ENCODE assay signal across 35 cellular contexts in the genomic region with DNA sequence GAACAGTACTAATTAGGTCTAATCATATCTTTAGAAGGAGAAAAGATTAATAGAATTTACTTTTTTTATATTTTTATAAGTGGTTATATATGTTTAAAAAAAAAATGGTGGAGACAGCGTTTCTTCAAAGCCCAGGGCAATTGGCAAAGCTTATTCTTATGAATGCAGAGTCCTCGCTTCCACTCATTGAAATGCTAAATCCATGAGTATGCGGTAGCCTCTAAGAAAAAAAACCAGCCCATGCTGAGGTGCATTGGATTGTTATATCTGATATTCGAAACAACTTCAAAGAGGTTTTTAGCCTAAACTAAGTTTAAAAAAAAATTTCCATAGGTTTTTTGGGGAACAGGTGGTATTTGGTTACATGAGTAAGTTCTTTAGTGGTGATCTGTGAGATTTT.
"Had no signal": no experiment of that assay in that cellular context is flagged by ENCODE, and none has a peak within 500 bp of the region (broad histone marks: within the 10 kb centered on the region; RNA-seq: fewer than 3 reads in every experiment).

No MANE protein-coding gene starts in this region.

- DNase-seq: activated B cell treated with CpG ODN at 0.5 μM for 24 hours; activated CD4-positive, alpha-beta memory T cell treated with anti-CD3 and anti-CD28 coated beads for 36 hours; activated CD4-positive, alpha-beta T cell treated with anti-CD3 and anti-CD28 coated beads for 4 hours; activated CD4-positive, alpha-beta T cell treated with anti-CD3 and anti-CD28 coated beads, Interleukin-2, amount 10 ng/mL, durations not matched to agents 24 days and 14 days; activated CD4-positive, alpha-beta T cell treated with anti-CD3 and anti-CD28 coated beads, Interleukin-2, amount 50 U/mL, for 1 hour; activated CD4-positive, alpha-beta T cell treated with anti-CD3 and anti-CD28 coated beads, Interleukin-2, amount 50 U/mL, for 4 hours; activated CD4-positive, CD25-positive, alpha-beta regulatory T cell treated with anti-CD3 and anti-CD28 coated beads, Interleukin-2, amount 50 U/mL, for 72 hours; activated CD8-positive, alpha-beta memory T cell treated with anti-CD3 and anti-CD28 coated beads, Interleukin-2, amount 50 U/mL, for 4 hours; activated CD8-positive, alpha-beta T cell treated with anti-CD3 and anti-CD28 coated beads for 36 hours; activated effector memory CD4-positive, alpha-beta T cell treated with anti-CD3 and anti-CD28 coated beads, Interleukin-2, amount 50 U/mL, for 16 hours; activated gamma-delta T cell treated with Interleukin-2 at 50 U/mL for 16 hours; activated naive CD4-positive, alpha-beta T cell; activated naive CD4-positive, alpha-beta T cell treated with anti-CD3 and anti-CD28 coated beads for 36 hours; activated naive CD4-positive, alpha-beta T cell treated with anti-CD3 and anti-CD28 coated beads, Interleukin-2, amount 50 U/mL, for 16 hours; activated naive CD8-positive, alpha-beta T cell treated with anti-CD3 and anti-CD28 coated beads for 36 hours; activated T-cell treated with anti-CD3 and anti-CD28 coated beads for 4 hours; activated T-cell treated with anti-CD3 and anti-CD28 coated beads, Interleukin-2, amount 50 U/mL, for 1 hour; activated T-cell treated with anti-CD3 and anti-CD28 coated beads, Interleukin-2, amount 50 U/mL, for 4 hours; activated T-cell treated with anti-CD3 and anti-CD28 coated beads, Interleukin-2, amount 50 U/mL, for 72 hours; adrenal gland; amniotic stem cell; aorta; body of pancreas; brain microvascular endothelial cell; central memory CD4-positive, alpha-beta T cell; T-helper 1 cell; T-helper 2 cell; T-helper 9 cell; WERI-Rb-1 had no signal

- H3K36me3 Mint-ChIP-seq: activated CD4-positive, alpha-beta memory T cell treated with anti-CD3 and anti-CD28 coated beads for 36 hours; activated naive CD4-positive, alpha-beta T cell treated with anti-CD3 and anti-CD28 coated beads, Interleukin-2, amount 50 U/mL, for 72 hours; activated naive CD8-positive, alpha-beta T cell treated with anti-CD3 and anti-CD28 coated beads for 36 hours had no signal

- ATAC-seq: activated CD8-positive, alpha-beta T cell treated with anti-CD3 and anti-CD28 coated beads for 36 hours; activated naive CD4-positive, alpha-beta T cell treated with anti-CD3 and anti-CD28 coated beads, Interleukin-2, amount 50 U/mL, for 72 hours; activated T-cell treated with anti-CD3 and anti-CD28 coated beads, Interleukin-2, amount 50 U/mL, for 4 hours; activated T-cell treated with anti-CD3 and anti-CD28 coated beads, Interleukin-2, amount 50 U/mL, for 72 hours; activated T-helper 17 cell treated with anti-CD3 and anti-CD28 coated beads, Interleukin-2, amount 50 U/mL, for 72 hours; body of pancreas had no signal

- H3K9me3 Mint-ChIP-seq: activated CD4-positive, alpha-beta memory T cell treated with anti-CD3 and anti-CD28 coated beads for 36 hours; activated CD4-positive, alpha-beta T cell treated with anti-CD3 and anti-CD28 coated beads, Interleukin-2, amount 10 ng/mL, durations not matched to agents 24 days and 14 days; activated CD8-positive, alpha-beta T cell treated with anti-CD3 and anti-CD28 coated beads for 36 hours; activated naive CD4-positive, alpha-beta T cell treated with anti-CD3 and anti-CD28 coated beads for 36 hours; activated naive CD8-positive, alpha-beta T cell treated with anti-CD3 and anti-CD28 coated beads for 36 hours; activated T-cell treated with anti-CD3 and anti-CD28 coated beads, Interleukin-2, amount 50 U/mL, for 72 hours; activated T-helper 1 cell treated with anti-CD3 and anti-CD28 coated beads, Interleukin-12 subunit alpha, Interleukin-12 subunit beta, Interleukin-2, Interleukin-4 antibody, amounts not matched to agents 30 ng/mL and 10 ng/mL and 1 ng/mL, durations not matched to agents 14 hours and 24 hours and 36 hours; activated T-helper 17 cell treated with anti-CD3 and anti-CD28 coated beads, Interleukin-2, amount 50 U/mL, for 72 hours; T-helper 1 cell treated with Interleukin-12 subunit alpha and Interleukin-12 subunit beta and Interleukin-4 antibody, amounts not matched to agents 30 μg/mL and 1 μg/mL, for 36 hours; T-helper 2 cell treated with Interferon-gamma antibody and Interleukin-4, amounts not matched to agents 5 μg/mL and 100 μg/mL, for 36 hours had no signal

- H3K4me3 Mint-ChIP-seq: activated B cell treated with CpG ODN at 0.5 μM for 24 hours; activated CD4-positive, alpha-beta memory T cell treated with anti-CD3 and anti-CD28 coated beads for 36 hours; activated CD4-positive, alpha-beta T cell treated with anti-CD3 and anti-CD28 coated beads, Interleukin-2, amount 10 ng/mL, durations not matched to agents 24 days and 14 days; activated CD8-positive, alpha-beta T cell treated with anti-CD3 and anti-CD28 coated beads for 36 hours; activated naive CD4-positive, alpha-beta T cell treated with anti-CD3 and anti-CD28 coated beads for 36 hours; activated naive CD8-positive, alpha-beta T cell treated with anti-CD3 and anti-CD28 coated beads for 36 hours; activated T-cell treated with anti-CD3 and anti-CD28 coated beads, Interleukin-2, amount 50 U/mL, for 4 hours; activated T-cell treated with anti-CD3 and anti-CD28 coated beads, Interleukin-2, amount 50 U/mL, for 72 hours; activated T-helper 1 cell treated with anti-CD3 and anti-CD28 coated beads, Interleukin-12 subunit alpha, Interleukin-12 subunit beta, Interleukin-2, Interleukin-4 antibody, amounts not matched to agents 30 ng/mL and 10 ng/mL and 1 ng/mL, durations not matched to agents 14 hours and 24 hours and 36 hours; activated T-helper 17 cell treated with anti-CD3 and anti-CD28 coated beads, Interleukin-2, amount 50 U/mL, for 72 hours; T-helper 1 cell treated with Interleukin-12 subunit alpha and Interleukin-12 subunit beta and Interleukin-4 antibody, amounts not matched to agents 30 μg/mL and 1 μg/mL, for 36 hours; T-helper 2 cell treated with Interferon-gamma antibody and Interleukin-4, amounts not matched to agents 5 μg/mL and 100 μg/mL, for 36 hours had no signal

- H3K9me3 ChIP-seq: adrenal gland, body of pancreas, breast epithelium had no signal

- H3K27ac ChIP-seq: adrenal gland, body of pancreas, brain microvascular endothelial cell, breast epithelium, WERI-Rb-1 had no signal

- H3K27ac Mint-ChIP-seq: activated B cell treated with CpG ODN at 0.5 μM for 24 hours; activated CD4-positive, alpha-beta memory T cell treated with anti-CD3 and anti-CD28 coated beads for 36 hours; activated CD4-positive, alpha-beta T cell treated with anti-CD3 and anti-CD28 coated beads, Interleukin-2, amount 10 ng/mL, durations not matched to agents 24 days and 14 days; activated CD8-positive, alpha-beta T cell treated with anti-CD3 and anti-CD28 coated beads for 36 hours; activated naive CD4-positive, alpha-beta T cell treated with anti-CD3 and anti-CD28 coated beads for 36 hours; activated naive CD4-positive, alpha-beta T cell treated with anti-CD3 and anti-CD28 coated beads, Interleukin-2, amount 50 U/mL, for 72 hours; activated naive CD8-positive, alpha-beta T cell treated with anti-CD3 and anti-CD28 coated beads for 36 hours; activated T-cell treated with anti-CD3 and anti-CD28 coated beads, Interleukin-2, amount 50 U/mL, for 72 hours; activated T-helper 1 cell treated with anti-CD3 and anti-CD28 coated beads, Interleukin-12 subunit alpha, Interleukin-12 subunit beta, Interleukin-2, Interleukin-4 antibody, amounts not matched to agents 30 ng/mL and 10 ng/mL and 1 ng/mL, durations not matched to agents 14 hours and 24 hours and 36 hours; activated T-helper 17 cell treated with anti-CD3 and anti-CD28 coated beads, Interleukin-2, amount 50 U/mL, for 72 hours; T-helper 1 cell treated with Interleukin-12 subunit alpha and Interleukin-12 subunit beta and Interleukin-4 antibody, amounts not matched to agents 30 μg/mL and 1 μg/mL, for 36 hours; T-helper 2 cell treated with Interferon-gamma antibody and Interleukin-4, amounts not matched to agents 5 μg/mL and 100 μg/mL, for 36 hours had no signal

- H3K36me3 ChIP-seq: adrenal gland, brain microvascular endothelial cell, breast epithelium, WERI-Rb-1 had no signal

- H3K4me1 ChIP-seq: adrenal gland, body of pancreas, breast epithelium had no signal

- H3K27me3 Mint-ChIP-seq: activated CD4-positive, alpha-beta memory T cell treated with anti-CD3 and anti-CD28 coated beads for 36 hours; activated CD4-positive, alpha-beta T cell treated with anti-CD3 and anti-CD28 coated beads, Interleukin-2, amount 10 ng/mL, durations not matched to agents 24 days and 14 days; activated CD8-positive, alpha-beta T cell treated with anti-CD3 and anti-CD28 coated beads for 36 hours; activated T-helper 17 cell treated with anti-CD3 and anti-CD28 coated beads, Interleukin-2, amount 50 U/mL, for 72 hours had no signal

- H3K27me3 ChIP-seq: adrenal gland, body of pancreas, brain microvascular endothelial cell, breast epithelium had no signal

- H3K4me3 ChIP-seq: adrenal gland, body of pancreas, breast epithelium had no signal

- H3K4me1 Mint-ChIP-seq: activated B cell treated with CpG ODN at 0.5 μM for 24 hours; activated CD4-positive, alpha-beta T cell treated with anti-CD3 and anti-CD28 coated beads, Interleukin-2, amount 10 ng/mL, durations not matched to agents 24 days and 14 days; activated naive CD8-positive, alpha-beta T cell treated with anti-CD3 and anti-CD28 coated beads for 36 hours; activated T-helper 17 cell treated with anti-CD3 and anti-CD28 coated beads, Interleukin-2, amount 50 U/mL, for 72 hours had no signal
